In the genomic region with DNA sequence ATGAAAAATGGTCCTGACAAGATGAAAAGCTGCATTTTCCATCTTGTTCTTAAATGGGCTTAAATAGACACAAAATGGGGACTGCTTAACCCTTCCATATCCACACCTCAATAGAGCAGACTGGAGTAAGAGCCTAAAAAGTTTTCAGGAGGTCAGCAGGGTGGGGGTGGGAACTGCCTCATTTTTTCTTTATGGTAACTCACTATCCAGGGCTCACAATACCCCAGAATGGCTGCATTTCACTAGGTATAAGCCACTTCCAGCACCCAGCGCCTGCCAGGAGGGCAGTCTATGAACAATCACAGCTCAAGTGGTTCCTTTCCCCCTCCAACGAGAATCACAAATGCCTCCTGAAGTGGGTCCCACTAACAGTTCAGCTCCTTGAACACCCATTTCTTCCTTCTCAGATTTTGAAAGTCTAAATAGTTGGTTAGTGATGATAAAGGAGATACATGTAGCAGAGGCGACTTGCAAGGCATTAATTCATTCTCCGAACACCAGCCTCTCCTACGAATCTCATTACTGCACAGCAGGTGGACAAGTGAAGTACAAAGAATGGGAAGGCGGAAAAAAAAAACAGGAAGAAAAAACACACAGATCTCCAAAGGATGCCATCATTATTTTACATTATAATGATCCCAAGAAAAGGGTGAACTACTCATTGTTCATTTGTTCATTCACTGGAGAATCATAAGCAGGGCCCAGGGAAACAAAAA, we compare ENCODE assay signal across 15 cellular contexts.
"Had no signal": no experiment of that assay in that cellular context is flagged by ENCODE, and none has a peak within 500 bp of the region (broad histone marks: within the 10 kb centered on the region; RNA-seq: fewer than 3 reads in every experiment).

No MANE protein-coding gene starts in this region.

- H3K9me3 ChIP-seq: breast epithelium, gastrocnemius medialis, heart right ventricle, left lung, psoas muscle, testis, upper lobe of left lung had no signal

- H3K36me3 ChIP-seq: breast epithelium, gastrocnemius medialis, heart right ventricle, left lung, upper lobe of left lung had no signal

- H3K36me3 Mint-ChIP-seq: memory B cell, natural killer cell had no signal

- H3K4me3 ChIP-seq: breast epithelium, gastrocnemius medialis, heart right ventricle, left lung, psoas muscle, testis, upper lobe of left lung had no signal

- H3K4me1 Mint-ChIP-seq: memory B cell, natural killer cell had no signal

- H3K4me3 Mint-ChIP-seq: memory B cell; natural killer cell; stimulated activated naive CD8-positive, alpha-beta T cell treated with anti-CD3 and anti-CD28 coated beads, Interleukin-15, Interleukin-2, amounts not matched to agents 100 ng/mL and 50 ng/mL, for 24 hours had no signal

- H3K9me3 Mint-ChIP-seq: memory B cell; stimulated activated naive CD8-positive, alpha-beta T cell treated with anti-CD3 and anti-CD28 coated beads, Interleukin-15, Interleukin-2, amounts not matched to agents 100 ng/mL and 50 ng/mL, for 24 hours had no signal

- H3K27me3 ChIP-seq: breast epithelium, gastrocnemius medialis, heart right ventricle, left lung, testis, upper lobe of left lung had no signal

- ATAC-seq: gastrocnemius medialis, heart right ventricle, left lung, natural killer cell, psoas muscle, sciatic nerve had no signal

- H3K27ac ChIP-seq: breast epithelium, gastrocnemius medialis, heart right ventricle, left lung, psoas muscle, testis, upper lobe of left lung had no signal

- H3K27me3 Mint-ChIP-seq: memory B cell had no signal

- H3K4me1 ChIP-seq: breast epithelium, gastrocnemius medialis, left lung, testis had no signal

- H3K27ac Mint-ChIP-seq: memory B cell; natural killer cell; stimulated activated naive CD8-positive, alpha-beta T cell treated with anti-CD3 and anti-CD28 coated beads, Interleukin-15, Interleukin-2, amounts not matched to agents 100 ng/mL and 50 ng/mL, for 24 hours had no signal

- DNase-seq: activated CD4-positive, CD25-positive, alpha-beta regulatory T cell treated with anti-CD3 and anti-CD28 coated beads, Interleukin-2, amount 50 U/mL, for 72 hours; activated naive CD4-positive, alpha-beta T cell treated with Interleukin-2 at 50 U/mL for 16 hours; aorta; dermis blood vessel endothelial cell; gastrocnemius medialis; heart right ventricle; left lung; natural killer cell; psoas muscle; testis; upper lobe of left lung had no signal
